Comparison of ENCODE assay signal across 8 cellular contexts in genomic region chr19:6753178-6754031, GRCh38. TPM values are rescaled to one million over a fixed set of nuclear protein-coding genes. Genes with fewer than 3 reads are reported as not detected.
DNase-seq lines count a peak whose midpoint lies in the region; ATAC-seq, FAIRE-seq and TF ChIP-seq lines count a peak whose summit lies in the region.

No MANE protein-coding gene starts in this region.

- peak; percentile 57 for DNase-seq in G401 (ENCODE audit: low spot score)
- DNase-seq in Kasumi-1 (lab: John Stamatoyannopoulos, UW), result peak; percentile 89 to 93
- peak; percentile 66 to 81 for DNase-seq in activated CD4-positive, alpha-beta T cell treated with anti-CD3 and anti-CD28 coated beads, Interleukin-2, amount 50 U/mL, for 24 hours (ENCODE audit: low read depth in 1 of 2, low spot score in 1 of 2)
- DNase-seq in endothelial cell of umbilical vein (ENCODE audit: low read depth, low spot score), result peak; percentile 82
- DNase-seq in stimulated activated naive B cell treated with anti-CD40 and anti-IgM and Interleukin-4, amounts not matched to agents 10 μg/mL and 1 μg/mL and 100 μg/mL, for 72 hours, result peak; percentile 85
- DNase-seq in NCI-H1105 treated with DMSO at 0.1 percent for 48 hours (lab: John Stamatoyannopoulos, UW), result no peak

- peak; percentile 87 for FAIRE-seq in endothelial cell of umbilical vein (lab: Jason Lieb, UNC)

- intact Hi-C loops in endothelial cell of umbilical vein (cut with micrococcal nuclease), result loop anchor here (1.0 kb wide), 5 partner anchors 8 to 237 kb away; no protein-coding TSS in a partner anchor

- POLR2A ChIA-PET in endothelial cell of umbilical vein (lab: Charles Lee), result no interaction called here

- no peaks in the 10 kb centered on the region for H3K9me3 Mint-ChIP-seq in stimulated activated naive B cell treated with anti-CD40 and anti-IgM and Interleukin-4, amounts not matched to agents 10 μg/mL and 1 μg/mL and 100 μg/mL, for 72 hours

- dilution Hi-C loops in endothelial cell of umbilical vein (cut with MboI; ENCODE audit: extremely low pct_ligation_motif_present, low sequenced_read_pairs), result no loop called here

- no peaks in the 10 kb centered on the region for H3K79me2 ChIP-seq in endothelial cell of umbilical vein (ENCODE audit: control insufficient read depth, insufficient read depth, low read length)

- H3K4me1 ChIP-seq in endothelial cell of umbilical vein (ENCODE audit: control insufficient read depth, extremely low read depth, insufficient read depth, low read length), result peaks cover 8% of the 10 kb centered on the region
- H3K4me1 ChIP-seq in muscle layer of colon (ENCODE audit: insufficient read depth, low read length), result peaks cover 6% of the 10 kb centered on the region

- H3K4me3 Mint-ChIP-seq in stimulated activated naive B cell treated with anti-CD40 and anti-IgM and Interleukin-4, amounts not matched to agents 10 μg/mL and 1 μg/mL and 100 μg/mL, for 72 hours, result peak overlapping the region; percentile 88 to 92

- in situ Hi-C loops in G401 (cut with HindIII; ENCODE audit: low sequenced_read_pairs), result no loop called here

- peak overlapping the region; percentile 96 for H3K27ac Mint-ChIP-seq in stimulated activated naive B cell treated with anti-CD40 and anti-IgM and Interleukin-4, amounts not matched to agents 10 μg/mL and 1 μg/mL and 100 μg/mL, for 72 hours

- H3K27ac ChIP-seq in endothelial cell of umbilical vein (ENCODE audit: insufficient read depth, low read depth, low read length), result no peak overlapping the region
- peak overlapping the region; percentile 52 for H3K27ac ChIP-seq in muscle layer of colon (ENCODE audit: low read depth, low read length)

- peak overlapping the region; percentile 92 for H2AFZ ChIP-seq in endothelial cell of umbilical vein (ENCODE audit: low read depth, low read length)

- TF ChIP-seq CTCF in endothelial cell of umbilical vein (IDR thresholded peaks at IDR 0.05; ENCODE audit: extremely low read depth in 1 of 2, insufficient read depth in 1 of 2, low read depth in 1 of 2, low read length in 2 of 2), result peak; percentile 21 to 42

- no peak overlapping the region for H3K9ac ChIP-seq in endothelial cell of umbilical vein (replicated peaks; ENCODE audit: extremely low read depth, insufficient read depth, low read length)
- H3K9ac ChIP-seq in muscle layer of colon (ENCODE audit: low read length), result no peak overlapping the region

- no peaks in the 10 kb centered on the region for H3K27me3 Mint-ChIP-seq in stimulated activated naive B cell treated with anti-CD40 and anti-IgM and Interleukin-4, amounts not matched to agents 10 μg/mL and 1 μg/mL and 100 μg/mL, for 72 hours

- H3K4me2 ChIP-seq in endothelial cell of umbilical vein (ENCODE audit: insufficient read depth, low read length), result peak overlapping the region; percentile 92

- peak; percentile 79 for ATAC-seq in GM21786 (IDR thresholded peaks at IDR 0.05; ENCODE audit: unreplicated experiment)
- peak; percentile 90 to 92 for ATAC-seq in stimulated activated naive B cell treated with anti-CD40 and anti-IgM and Interleukin-4, amounts not matched to agents 10 μg/mL and 1 μg/mL and 100 μg/mL, for 72 hours (replicated peaks)

- peaks cover 30 to 57% of the 10 kb centered on the region in 2 donors for H3K36me3 Mint-ChIP-seq in stimulated activated naive B cell treated with anti-CD40 and anti-IgM and Interleukin-4, amounts not matched to agents 10 μg/mL and 1 μg/mL and 100 μg/mL, for 72 hours

- no peaks in the 10 kb centered on the region for H3K9me1 ChIP-seq in endothelial cell of umbilical vein (replicated peaks; ENCODE audit: control insufficient read depth, extremely low read depth, insufficient read depth, low read length)

- H3K4me3 ChIP-seq in endothelial cell of umbilical vein (replicated peaks in 1 of 3; ENCODE audit: insufficient read depth in 1 of 3, low read depth in 1 of 3, low read length in 3 of 3), result peak overlapping the region; percentile 30 to 56 (median 31)
- H3K4me3 ChIP-seq in muscle layer of colon (ENCODE audit: low read depth in 1 of 2, low read length in 2 of 2), result peak overlapping the region; percentile 2 to 60

- TF ChIP-seq POLR2A in endothelial cell of umbilical vein (IDR thresholded peaks at IDR 0.05; ENCODE audit: low read depth, low read length), result no peak

- H3K27me3 ChIP-seq in endothelial cell of umbilical vein (ENCODE audit: control insufficient read depth in 2 of 2, insufficient read depth in 2 of 2, low read length in 2 of 2) (no peaks in the 10 kb centered on the region), muscle layer of colon (ENCODE audit: control insufficient read depth in 1 of 2, insufficient read depth in 2 of 2, low read length in 2 of 2) (no peaks in the 10 kb centered on the region)

- H3K4me1 Mint-ChIP-seq in stimulated activated naive B cell treated with anti-CD40 and anti-IgM and Interleukin-4, amounts not matched to agents 10 μg/mL and 1 μg/mL and 100 μg/mL, for 72 hours, result peaks cover 25 to 36% of the 10 kb centered on the region in 2 donors

- H4K20me1 ChIP-seq in endothelial cell of umbilical vein (replicated peaks; ENCODE audit: control insufficient read depth, extremely low read depth, insufficient read depth, low read length), result no peaks in the 10 kb centered on the region

- no peaks in the 10 kb centered on the region for H3K9me3 ChIP-seq in endothelial cell of umbilical vein (replicated peaks; ENCODE audit: control insufficient read depth, insufficient read depth, low read length)
- no peaks in the 10 kb centered on the region for H3K9me3 ChIP-seq in muscle layer of colon (ENCODE audit: low read length)

- CTCF ChIA-PET in endothelial cell of umbilical vein (lab: Charles Lee), result interaction anchor here (1.0 to 2.7 kb wide), 4 partner anchors 15 to 110 kb away, joined by 3 to 12 read pairs (median 5); no protein-coding TSS in a partner anchor

- H3K36me3 ChIP-seq in endothelial cell of umbilical vein (ENCODE audit: control insufficient read depth in 2 of 2, extremely low read depth in 1 of 2, insufficient read depth in 2 of 2, low read length in 2 of 2) (peaks cover 3 to 10% of the 10 kb centered on the region in 2 experiments), muscle layer of colon (ENCODE audit: insufficient read depth, low read length) (peaks cover 33% of the 10 kb centered on the region)

- no TSS peak for BruUV-seq in endothelial cell of umbilical vein (replicated peaks; lab: Mats Ljungman, UMichigan)

RNA-seq across cellular contexts. Expression of gene SH2D3A, which starts 13.8 kb away (rescaled TPM):
- 12.2 and 16.1 TPM in 2 replicates for total RNA-seq in G401 (2014; rRNA removed; shearing (Covaris generic))
- 0.53 TPM in 1 of 2 replicates, not detected in the other for total RNA-seq in endothelial cell of umbilical vein
- polyA plus RNA-seq in endothelial cell of umbilical vein, result 0.04 and 0.06 TPM in 2 replicates
- 0.07 and 0.08 TPM in 2 replicates for polyA plus RNA-seq in endothelial cell of umbilical vein (2011; cell fraction: cytosol; rRNA removed)
- 0.40 and 0.45 TPM in 2 replicates for polyA plus RNA-seq in endothelial cell of umbilical vein (2011; cell fraction: nucleus; rRNA removed)
- 0.37 and 0.41 TPM in 2 replicates for polyA plus RNA-seq in endothelial cell of umbilical vein (2012)
- 1.1 TPM in 1 of 2 replicates, not detected in the other for polyA minus RNA-seq in endothelial cell of umbilical vein
- 11.0 TPM for polyA minus RNA-seq in endothelial cell of umbilical vein (2011; cell fraction: cytosol; rRNA and poly(A)+ RNA removed)
- polyA minus RNA-seq in endothelial cell of umbilical vein (2011; cell fraction: nucleus; rRNA and poly(A)+ RNA removed), result not detected in 2 replicates

RNA-seq across cellular contexts. Expression of gene TRIP10, which starts 13.9 kb away (rescaled TPM):
- 74.8 and 108 TPM in 2 replicates for total RNA-seq in G401 (2014; rRNA removed; shearing (Covaris generic))
- total RNA-seq in endothelial cell of umbilical vein, result 65.7 and 69.3 TPM in 2 replicates
- polyA plus RNA-seq in endothelial cell of umbilical vein, result 26.3 and 28.4 TPM in 2 replicates
- 36.2 and 40.0 TPM in 2 replicates for polyA plus RNA-seq in endothelial cell of umbilical vein (2011; cell fraction: cytosol; rRNA removed)
- polyA plus RNA-seq in endothelial cell of umbilical vein (2011; cell fraction: nucleus; rRNA removed), result 175 and 176 TPM in 2 replicates
- polyA plus RNA-seq in endothelial cell of umbilical vein (2012), result 80.6 and 95.7 TPM in 2 replicates
- polyA minus RNA-seq in endothelial cell of umbilical vein, result 21.6 and 38.2 TPM in 2 replicates
- 22.0 TPM for polyA minus RNA-seq in endothelial cell of umbilical vein (2011; cell fraction: cytosol; rRNA and poly(A)+ RNA removed)
- polyA minus RNA-seq in endothelial cell of umbilical vein (2011; cell fraction: nucleus; rRNA and poly(A)+ RNA removed), result 16.5 and 20.3 TPM in 2 replicates

RNA-seq across cellular contexts. Expression of gene GPR108, which starts 16.0 kb away (rescaled TPM):
- total RNA-seq in G401 (2014; rRNA removed; shearing (Covaris generic)), result 27.5 and 34.7 TPM in 2 replicates
- total RNA-seq in endothelial cell of umbilical vein, result 52.6 and 68.5 TPM in 2 replicates
- polyA plus RNA-seq in endothelial cell of umbilical vein, result 76.0 and 80.2 TPM in 2 replicates
- polyA plus RNA-seq in endothelial cell of umbilical vein (2011; cell fraction: cytosol; rRNA removed), result 50.5 and 54.3 TPM in 2 replicates
- polyA plus RNA-seq in endothelial cell of umbilical vein (2011; cell fraction: nucleus; rRNA removed), result 127 and 161 TPM in 2 replicates
- 46.1 and 52.6 TPM in 2 replicates for polyA plus RNA-seq in endothelial cell of umbilical vein (2012)
- polyA minus RNA-seq in endothelial cell of umbilical vein, result 64.8 and 67.1 TPM in 2 replicates
- 35.6 TPM for polyA minus RNA-seq in endothelial cell of umbilical vein (2011; cell fraction: cytosol; rRNA and poly(A)+ RNA removed)
- 23.1 and 35.2 TPM in 2 replicates for polyA minus RNA-seq in endothelial cell of umbilical vein (2011; cell fraction: nucleus; rRNA and poly(A)+ RNA removed)

RNA-seq across cellular contexts. Expression of gene VAV1, which starts 19.1 kb away (rescaled TPM):
- not detected in 2 replicates for total RNA-seq in G401 (2014; rRNA removed; shearing (Covaris generic))
- total RNA-seq in endothelial cell of umbilical vein, result not detected in 2 replicates
- polyA plus RNA-seq in endothelial cell of umbilical vein, result not detected in 2 replicates
- polyA plus RNA-seq in endothelial cell of umbilical vein (2011; cell fraction: cytosol; rRNA removed), result not detected in 2 replicates
- polyA plus RNA-seq in endothelial cell of umbilical vein (2011; cell fraction: nucleus; rRNA removed), result not detected in 2 replicates
- not detected in 2 replicates for polyA plus RNA-seq in endothelial cell of umbilical vein (2012)
- 0.23 TPM in 1 of 2 replicates, not detected in the other for polyA minus RNA-seq in endothelial cell of umbilical vein
- not detected for polyA minus RNA-seq in endothelial cell of umbilical vein (2011; cell fraction: cytosol; rRNA and poly(A)+ RNA removed)
- polyA minus RNA-seq in endothelial cell of umbilical vein (2011; cell fraction: nucleus; rRNA and poly(A)+ RNA removed), result not detected in 2 replicates

RNA-seq across cellular contexts. Expression of gene C3, which starts 33.0 kb away (rescaled TPM):
- total RNA-seq in G401 (2014; rRNA removed; shearing (Covaris generic)), result 2.1 and 2.3 TPM in 2 replicates
- not detected in 2 replicates for total RNA-seq in endothelial cell of umbilical vein
- 0.08 and 0.23 TPM in 2 replicates for polyA plus RNA-seq in endothelial cell of umbilical vein
- polyA plus RNA-seq in endothelial cell of umbilical vein (2011; cell fraction: cytosol; rRNA removed), result 0.34 TPM in 1 of 2 replicates, not detected in the other
- polyA plus RNA-seq in endothelial cell of umbilical vein (2011; cell fraction: nucleus; rRNA removed), result 0.26 and 0.50 TPM in 2 replicates
- polyA plus RNA-seq in endothelial cell of umbilical vein (2012), result 0.61 and 1.5 TPM in 2 replicates
- 1.3 and 8.9 TPM in 2 replicates for polyA minus RNA-seq in endothelial cell of umbilical vein
- 159 TPM for polyA minus RNA-seq in endothelial cell of umbilical vein (2011; cell fraction: cytosol; rRNA and poly(A)+ RNA removed)
- polyA minus RNA-seq in endothelial cell of umbilical vein (2011; cell fraction: nucleus; rRNA and poly(A)+ RNA removed), result 10.0 and 10.7 TPM in 2 replicates
